Comparison of ENCODE assay signal across 8 cellular contexts in the genomic region with DNA sequence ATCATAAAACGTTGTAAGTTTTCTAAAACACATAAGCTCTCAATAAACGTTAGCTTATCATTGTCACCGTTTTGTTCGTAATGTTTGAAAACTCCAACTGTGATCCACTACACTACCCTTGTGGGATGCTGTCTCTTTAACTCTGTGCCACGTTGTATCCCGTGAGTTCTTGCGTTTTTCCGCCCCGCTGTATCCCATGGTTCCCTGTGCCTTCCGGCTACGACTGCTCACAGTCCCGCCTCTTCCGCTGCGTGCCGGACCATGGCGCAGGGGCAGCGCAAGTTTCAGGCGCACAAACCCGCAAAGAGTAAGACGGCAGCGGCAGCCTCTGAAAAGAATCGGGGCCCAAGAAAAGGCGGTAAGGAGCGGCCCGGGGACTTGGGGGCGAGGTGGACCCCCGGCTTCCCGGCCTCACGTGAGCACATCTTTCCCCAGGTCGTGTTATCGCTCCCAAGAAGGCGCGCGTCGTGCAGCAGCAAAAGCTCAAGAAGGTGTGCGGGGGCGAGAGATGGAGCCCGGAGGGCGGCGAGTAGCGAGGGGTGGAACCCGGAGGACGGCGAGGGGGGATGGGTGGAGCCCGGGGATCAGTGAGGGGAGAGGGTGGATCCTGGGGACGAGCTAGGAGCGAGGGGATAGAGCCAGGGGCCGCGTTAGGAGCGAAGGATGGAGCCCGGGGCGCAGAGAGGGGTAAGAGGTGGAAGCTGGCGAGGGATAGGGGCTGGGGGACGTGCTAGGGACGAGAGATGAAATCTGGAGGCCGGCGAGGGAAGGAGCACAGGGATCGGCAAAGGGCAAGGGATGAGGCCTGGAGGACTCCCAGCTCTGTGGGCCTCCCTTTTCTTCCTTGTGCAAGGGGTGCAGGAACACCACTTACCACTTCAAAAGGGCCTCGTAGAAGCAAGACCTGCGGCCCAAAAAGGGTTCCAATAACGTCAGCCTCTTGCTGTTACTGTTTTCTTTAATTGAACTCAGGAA. TPM values are rescaled to one million over a fixed set of nuclear protein-coding genes. Genes with fewer than 3 reads are reported as not detected.
DNase-seq lines count a peak whose midpoint lies in the region; ATAC-seq, FAIRE-seq and TF ChIP-seq lines count a peak whose summit lies in the region.

Gene C19orf53 (plus strand): TSS at position 240 of the 975 bp plus-strand sequence. CDS start 22 bp downstream, at position 262.

- H3K18ac ChIP-seq in trophoblast cell (ENCODE audit: low read length), result peak within 1 kb of the TSS; percentile 96

- H2BK5ac ChIP-seq in trophoblast cell (ENCODE audit: low read depth, low read length, poor library complexity), result peak within 1 kb of the TSS; percentile 74

- H3K9me3 ChIP-seq in trophoblast cell (ENCODE audit: insufficient read depth, low read depth, low read length) (peaks cover 4% of the 10 kb centered on the region), transverse colon (no peaks in the 10 kb centered on the region)

- H3K4ac ChIP-seq in trophoblast cell (ENCODE audit: low read depth, low read length), result peak within 1 kb of the TSS; percentile 82

- H3K79me2 ChIP-seq in trophoblast cell (ENCODE audit: control insufficient read depth, insufficient read depth, low read length, poor library complexity), result peaks cover 9% of the 10 kb centered on the region

- CTCF ChIA-PET in T-cell (lab: Charles Lee), result interaction anchor here (0.5 to 2.2 kb wide), 7 partner anchors 20 to 342 kb away, joined by 3 to 13 read pairs (median 5); partner anchors contain the start of gene ZSWIM4 (in 1 of the 2)

- DNase-seq in GM12891 (ENCODE audit: insufficient read length, low spot score) (peak; percentile 89), NCI-H1436 treated with DMSO at 0.1 percent for 48 hours (lab: John Stamatoyannopoulos, UW) (peak; percentile 24), T-cell (peak; percentile 70 to 89 (median 82)), cardiac septum (ENCODE audit: low spot score) (peak; percentile 96), trophoblast cell (peak; percentile 87 to 95), transverse colon (peak; percentile 92)

- peak within 1 kb of the TSS; percentile 86 for H3K4me3 ChIP-seq in trophoblast cell (ENCODE audit: low read depth, low read length)
- H3K4me3 ChIP-seq in transverse colon, result peak within 1 kb of the TSS; percentile 96 to 99 (median 98)

- no peaks in the 10 kb centered on the region for H3K27me3 ChIP-seq in trophoblast cell (ENCODE audit: insufficient read depth, low read length)
- no peaks in the 10 kb centered on the region for H3K27me3 ChIP-seq in transverse colon

- peaks cover 27% of the 10 kb centered on the region for H3K36me3 Mint-ChIP-seq in T-cell

- H4K12ac ChIP-seq in trophoblast cell (ENCODE audit: low read depth, low read length), result peak within 1 kb of the TSS; percentile 83

- peak; percentile 98 for FAIRE-seq in GM12891 (lab: Jason Lieb, UNC)

- ATAC-seq in HG02840 (IDR thresholded peaks at IDR 0.05; ENCODE audit: low FRiP score, unreplicated experiment) (peak; percentile 93), T-cell (replicated peaks in 1 of 4) (peak; percentile 95 to 99 (median 99))

- POLR2A ChIA-PET in T-cell (lab: Charles Lee), result interaction anchor here (0.5 to 0.7 kb wide), 4 partner anchors 9 to 608 kb away, joined by 3 to 4 read pairs (median 3); no protein-coding TSS in a partner anchor

- H3K23ac ChIP-seq in trophoblast cell (ENCODE audit: low read length), result no peak within 1 kb of the TSS

- no peaks in the 10 kb centered on the region for H3K9me3 Mint-ChIP-seq in T-cell

- peak within 1 kb of the TSS; percentile 72 for H3K4me2 ChIP-seq in trophoblast cell (ENCODE audit: low read length)

- in situ Hi-C loops in transverse colon (cut with MboI; ENCODE audit: low pct_ligation_motif_present in 1 of 4, low pct_unique_long_range_greater_than_20kb in 1 of 4, low sequenced_read_pairs in 3 of 4), result loop anchor here in 1 of 4 donors (25.0 kb wide), 1 partner anchor 88 kb away; no protein-coding TSS in a partner anchor

- H3K4me1 Mint-ChIP-seq in T-cell, result peaks cover 25 to 29% (median 28%) of the 10 kb centered on the region in 3 donors

- peak; percentile 87 for TF ChIP-seq POLR2A in GM12891 (IDR thresholded peaks at IDR 0.05; ENCODE audit: low read depth, low read length)
- TF ChIP-seq POLR2A in transverse colon (IDR thresholded peaks at IDR 0.05), result peak; percentile 96

- TF ChIP-seq CTCF in transverse colon (IDR thresholded peaks at IDR 0.05), result no peak

- peak within 1 kb of the TSS; percentile 91 for H4K91ac ChIP-seq in trophoblast cell (ENCODE audit: low read depth, low read length)

- peak within 1 kb of the TSS; percentile 83 for H2AFZ ChIP-seq in trophoblast cell (ENCODE audit: insufficient read depth, low read length, poor library complexity)

- peak within 1 kb of the TSS; percentile 82 for H2AK5ac ChIP-seq in trophoblast cell (ENCODE audit: low read length)

- no peaks in the 10 kb centered on the region for H3K27me3 Mint-ChIP-seq in T-cell

- peak within 1 kb of the TSS; percentile 92 to 97 for H3K27ac Mint-ChIP-seq in T-cell

- peaks cover 5% of the 10 kb centered on the region for H3K79me1 ChIP-seq in trophoblast cell (ENCODE audit: low read length)

- TF ChIP-seq EP300 in transverse colon (IDR thresholded peaks at IDR 0.05; ENCODE audit: low read depth), result no peak

- intact Hi-C loops in cardiac septum (cut with DNase I) (loop anchor here (2.0 to 5.0 kb wide), 2 partner anchors 20 to 42 kb away; partner anchors contain the start of gene ZSWIM4), transverse colon (cut with DNase I; ENCODE audit: low total_unique reads) (no loop called here)

- H3K9ac ChIP-seq in trophoblast cell (ENCODE audit: low read length), result peak within 1 kb of the TSS; percentile 83

- peak within 1 kb of the TSS; percentile 96 to 100 (median 98) for H3K4me3 Mint-ChIP-seq in T-cell

- H3K36me3 ChIP-seq in trophoblast cell (ENCODE audit: control insufficient read depth in 1 of 2, insufficient read depth in 2 of 2, low read length in 2 of 2) (peaks cover 42 to 44% of the 10 kb centered on the region in 2 experiments), transverse colon (peaks cover 0 to 21% (median 8%) of the 10 kb centered on the region in 4 donors)

- H3K4me1 ChIP-seq in trophoblast cell (ENCODE audit: control insufficient read depth in 1 of 2, insufficient read depth in 2 of 2, low read length in 2 of 2) (peaks cover 0 to 3% of the 10 kb centered on the region in 2 experiments), transverse colon (peaks cover 11 to 17% (median 14%) of the 10 kb centered on the region in 4 donors)

- H3K14ac ChIP-seq in trophoblast cell (ENCODE audit: low read length), result peak within 1 kb of the TSS; percentile 94

- 0 to 1% (median 1%) methylated on average over 61 of the region's 61 CpGs for WGBS in adipose tissue, 3 donors
- WGBS in trophoblast cell (ENCODE audit: extremely low coverage, insufficient coverage, insufficient read length), result no CpG with 5 or more reads among the region's 61 CpGs
- WGBS in transverse colon (ENCODE audit: low coverage in 1 of 2), 2 donors, result 0% methylated on average over 12 to 57 of the region's 61 CpGs

- peak within 1 kb of the TSS; percentile 96 for H4K8ac ChIP-seq in trophoblast cell (ENCODE audit: low read depth, low read length)

- H3K27ac ChIP-seq in adipose tissue (ENCODE audit: low read depth, low read length) (peak within 1 kb of the TSS; percentile 11), trophoblast cell (ENCODE audit: low read depth, low read length) (peak within 1 kb of the TSS; percentile 77), transverse colon (peak within 1 kb of the TSS; percentile 94 to 97 (median 96))

- H2BK120ac ChIP-seq in trophoblast cell (ENCODE audit: insufficient read depth, low read length, poor library complexity), result peak within 1 kb of the TSS; percentile 48

- peak within 1 kb of the TSS; percentile 17 for H2BK12ac ChIP-seq in trophoblast cell (ENCODE audit: low read length)

TF ChIP-seq in GM12891, 5 proteins besides CTCF, POLR2A, EP300 and RAD21:
- TF ChIP-seq POLR2AphosphoS5 (IDR thresholded peaks at IDR 0.05; ENCODE audit: low read depth, low read length), result peak; percentile 88
- peak; percentile 87 for TF ChIP-seq TAF1 (IDR thresholded peaks at IDR 0.05; ENCODE audit: low read depth, low read length)
- TF ChIP-seq POU2F2 (IDR thresholded peaks at IDR 0.05; ENCODE audit: low read depth, low read length), result peak; percentile 55; the same call in 1 of the 2 replicates
- no peak for TF ChIP-seq SPI1 (IDR thresholded peaks at IDR 0.05; ENCODE audit: low read depth, low read length)
- no peak for TF ChIP-seq PAX5 (IDR thresholded peaks at IDR 0.05; ENCODE audit: insufficient read depth, low read length, severe bottlenecking)
TF ChIP-seq in GM12891: peak in this region for 3.

RNA-seq across cellular contexts. Expression of gene C19orf53, which starts in this region (rescaled TPM):
- 228 TPM for polyA plus RNA-seq in GM12891 (2012; ENCODE audit: low read depth, missing spikeins)
- 10 to 100 TPM; 69.7 to 82.1 (median 76.8) TPM for total RNA-seq in T-cell
- polyA plus RNA-seq in adipose tissue, result 100 to 1,000 TPM in 2 of 3 donors, 10 to 100 TPM in 1; 89.2 to 156 (median 153) TPM
- total RNA-seq in cardiac septum, result 91.2 TPM
- polyA plus RNA-seq in trophoblast cell (2013), result 270 and 271 TPM in 2 replicates
- 100 to 1,000 TPM in 2 of 4 donors, 10 to 100 TPM in 2; 48.6 to 111 (median 94.2) TPM for total RNA-seq in transverse colon

Comparison
In these comparisons a context has a peak if more than half of its experiments do, and no peak if none do; other contexts are left out.
1. Peak in every context shown above with its lines: DNase-seq, ATAC-seq, H3K4me3 ChIP-seq and H3K27ac ChIP-seq.
2. DNase-seq: peak in every context shown above with its lines; median percentile 96 in cardiac septum; 92 in transverse colon; 91 in trophoblast cell; 89 in GM12891; 82 in T-cell; 24 in NCI-H1436 treated with DMSO at 0.1 percent for 48 hours.
3. H3K27ac ChIP-seq: peak in every context shown above with its lines; median percentile 96 in transverse colon; 77 in trophoblast cell; 11 in adipose tissue.